23 cellular contexts compared by ENCODE assay signal in genomic region chr1:116902027-116902426, GRCh38.
"Had no signal": no experiment of that assay in that cellular context is flagged by ENCODE, and none has a peak within 500 bp of the region (broad histone marks: within the 10 kb centered on the region; RNA-seq: fewer than 3 reads in every experiment).

No MANE protein-coding gene starts in this region.

- H3K9me3 Mint-ChIP-seq: T-helper 2 cell treated with Interferon-gamma antibody and Interleukin-4, amounts not matched to agents 5 μg/mL and 100 μg/mL, for 36 hours had no signal

- H3K27me3 ChIP-seq: body of pancreas, cardiac muscle cell, esophagus muscularis mucosa, gastrocnemius medialis, suprapubic skin, transverse colon had no signal

- H3K9me3 ChIP-seq: body of pancreas, esophagus muscularis mucosa, gastrocnemius medialis, mucosa of descending colon, suprapubic skin, transverse colon had no signal

- H3K36me3 ChIP-seq: cardiac muscle cell, esophagus muscularis mucosa, gastrocnemius medialis, suprapubic skin, transverse colon had no signal

- H3K27me3 Mint-ChIP-seq: T-cell had no signal

- H3K4me1 Mint-ChIP-seq: activated CD4-positive, alpha-beta memory T cell treated with anti-CD3 and anti-CD28 coated beads, Interleukin-2, amount 10 ng/mL, durations not matched to agents 7 days and 5 days; activated CD4-positive, alpha-beta T cell treated with anti-CD3 and anti-CD28 coated beads, Interleukin-2, amount 10 ng/mL, durations not matched to agents 24 days and 14 days; activated CD8-positive, alpha-beta memory T cell treated with anti-CD3 and anti-CD28 coated beads, Interleukin-2, amount 10 ng/mL, durations not matched to agents 7 days and 5 days; activated naive CD4-positive, alpha-beta T cell treated with anti-CD3 and anti-CD28 coated beads, Interleukin-2, amount 10 ng/mL, durations not matched to agents 7 days and 5 days; stimulated activated naive CD8-positive, alpha-beta T cell treated with anti-CD3 and anti-CD28 coated beads, Interleukin-15, amount 100 ng/mL, for 72 hours; T-cell had no signal

- H3K27ac Mint-ChIP-seq: activated CD4-positive, alpha-beta memory T cell treated with anti-CD3 and anti-CD28 coated beads, Interleukin-2, amount 10 ng/mL, durations not matched to agents 7 days and 5 days; activated CD4-positive, alpha-beta T cell treated with anti-CD3 and anti-CD28 coated beads, Interleukin-2, amount 10 ng/mL, durations not matched to agents 24 days and 14 days; activated CD8-positive, alpha-beta memory T cell treated with anti-CD3 and anti-CD28 coated beads, Interleukin-2, amount 10 ng/mL, durations not matched to agents 7 days and 5 days; activated naive CD4-positive, alpha-beta T cell treated with anti-CD3 and anti-CD28 coated beads, Interleukin-2, amount 10 ng/mL, durations not matched to agents 7 days and 5 days; nephron progenitor cell; stimulated activated naive CD8-positive, alpha-beta T cell treated with anti-CD3 and anti-CD28 coated beads, Interleukin-15, amount 100 ng/mL, for 72 hours; T-cell; T-helper 2 cell treated with Interferon-gamma antibody and Interleukin-4, amounts not matched to agents 5 μg/mL and 100 μg/mL, for 36 hours had no signal

- DNase-seq: activated CD4-positive, alpha-beta memory T cell treated with anti-CD3 and anti-CD28 coated beads, Interleukin-2, amount 10 ng/mL, durations not matched to agents 7 days and 5 days; activated CD4-positive, alpha-beta T cell treated with anti-CD3 and anti-CD28 coated beads, Interleukin-2, amount 10 ng/mL, durations not matched to agents 24 days and 14 days; activated CD8-positive, alpha-beta memory T cell treated with anti-CD3 and anti-CD28 coated beads, Interleukin-2, amount 10 ng/mL, durations not matched to agents 7 days and 5 days; activated effector memory CD4-positive, alpha-beta T cell treated with anti-CD3 and anti-CD28 coated beads, Interleukin-2, amount 50 U/mL, for 16 hours; activated naive CD4-positive, alpha-beta T cell treated with anti-CD3 and anti-CD28 coated beads, Interleukin-2, amount 10 ng/mL, durations not matched to agents 7 days and 5 days; activated T-cell treated with anti-CD3 and anti-CD28 coated beads for 4 hours; anterior cingulate cortex; body of pancreas; gastrocnemius medialis; hippocampal formation; mucosa of descending colon; nephron progenitor cell; posterior cingulate gyrus; stimulated activated CD4-positive, alpha-beta T cell treated with anti-CD3 and anti-CD28 coated beads, Interleukin-4, amount 100 ng/mL, for 24 hours; stimulated activated naive CD8-positive, alpha-beta T cell treated with anti-CD3 and anti-CD28 coated beads, Interleukin-15, amount 100 ng/mL, for 72 hours; T-cell; transverse colon had no signal

- ATAC-seq: activated CD4-positive, CD25-positive, alpha-beta regulatory T cell treated with anti-CD3 and anti-CD28 coated beads, Interleukin-2, amount 50 U/mL, for 24 hours; activated CD8-positive, alpha-beta memory T cell treated with anti-CD3 and anti-CD28 coated beads, Interleukin-2, amount 10 ng/mL, durations not matched to agents 7 days and 5 days; body of pancreas; gastrocnemius medialis; mucosa of descending colon; stimulated activated naive CD8-positive, alpha-beta T cell treated with anti-CD3 and anti-CD28 coated beads, Interleukin-15, amount 100 ng/mL, for 72 hours; T-cell had no signal

- H3K4me3 Mint-ChIP-seq: activated CD4-positive, alpha-beta memory T cell treated with anti-CD3 and anti-CD28 coated beads, Interleukin-2, amount 10 ng/mL, durations not matched to agents 7 days and 5 days; activated CD4-positive, alpha-beta T cell treated with anti-CD3 and anti-CD28 coated beads, Interleukin-2, amount 10 ng/mL, durations not matched to agents 24 days and 14 days; activated CD8-positive, alpha-beta memory T cell treated with anti-CD3 and anti-CD28 coated beads, Interleukin-2, amount 10 ng/mL, durations not matched to agents 7 days and 5 days; activated naive CD4-positive, alpha-beta T cell treated with anti-CD3 and anti-CD28 coated beads, Interleukin-2, amount 10 ng/mL, durations not matched to agents 7 days and 5 days; nephron progenitor cell; stimulated activated naive CD8-positive, alpha-beta T cell treated with anti-CD3 and anti-CD28 coated beads, Interleukin-15, amount 100 ng/mL, for 72 hours; T-cell; T-helper 2 cell treated with Interferon-gamma antibody and Interleukin-4, amounts not matched to agents 5 μg/mL and 100 μg/mL, for 36 hours had no signal

- H3K27ac ChIP-seq: body of pancreas, cardiac muscle cell, esophagus muscularis mucosa, gastrocnemius medialis, suprapubic skin, transverse colon, VCaP had no signal

- H3K36me3 Mint-ChIP-seq: activated CD8-positive, alpha-beta memory T cell treated with anti-CD3 and anti-CD28 coated beads, Interleukin-2, amount 10 ng/mL, durations not matched to agents 7 days and 5 days; activated naive CD4-positive, alpha-beta T cell treated with anti-CD3 and anti-CD28 coated beads, Interleukin-2, amount 10 ng/mL, durations not matched to agents 7 days and 5 days; T-cell had no signal

- H3K4me3 ChIP-seq: body of pancreas, cardiac muscle cell, esophagus muscularis mucosa, gastrocnemius medialis, mucosa of descending colon, suprapubic skin, transverse colon had no signal

- H3K4me1 ChIP-seq: body of pancreas, esophagus muscularis mucosa, gastrocnemius medialis, transverse colon had no signal
